In the genomic region with DNA sequence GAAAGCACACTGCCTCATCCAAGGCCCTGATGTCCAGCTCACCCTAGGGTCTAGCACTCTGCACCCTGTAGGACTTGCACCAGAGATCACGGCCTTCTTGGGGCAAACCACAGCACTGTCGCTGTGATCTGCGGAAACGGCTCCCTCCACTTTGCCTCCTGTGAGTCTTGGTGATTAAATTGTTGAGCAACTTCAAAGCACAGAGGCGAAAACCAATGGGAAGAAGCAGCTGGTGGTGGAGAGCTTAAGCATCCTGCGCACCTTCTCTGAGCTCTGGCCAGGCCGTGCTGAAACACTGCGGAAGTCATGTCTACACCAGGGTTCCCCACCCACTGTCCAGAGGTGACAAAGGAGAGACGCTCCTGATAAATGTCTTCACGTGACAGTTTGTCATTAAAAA, we compare ENCODE assay signal across 23 cellular contexts.
"Had no signal": no experiment of that assay in that cellular context is flagged by ENCODE, and none has a peak within 500 bp of the region (broad histone marks: within the 10 kb centered on the region; RNA-seq: fewer than 3 reads in every experiment).

No MANE protein-coding gene starts in this region.

- DNase-seq: activated CD4-positive, alpha-beta T cell treated with anti-CD3 and anti-CD28 coated beads for 1 hour; activated CD4-positive, alpha-beta T cell treated with anti-CD3 and anti-CD28 coated beads, Interleukin-2, amount 50 U/mL, for 4 hours; activated effector memory CD4-positive, alpha-beta T cell treated with Interleukin-2 at 50 U/mL for 16 hours; activated naive CD4-positive, alpha-beta T cell treated with anti-CD3 and anti-CD28 coated beads for 36 hours; activated naive CD8-positive, alpha-beta T cell treated with anti-CD3 and anti-CD28 coated beads, Interleukin-2, amount 10 ng/mL, durations not matched to agents 7 days and 5 days; activated T-cell treated with anti-CD3 and anti-CD28 coated beads, Interleukin-2, amount 50 U/mL, for 72 hours; amniotic stem cell; effector memory CD4-positive, alpha-beta T cell; hippocampal formation; left ventricle myocardium inferior; midbrain; natural killer cell; posterior cingulate gyrus; small intestine; stimulated activated CD4-positive, alpha-beta T cell treated with anti-CD3 and anti-CD28 coated beads, Interleukin-2, amount 100 ng/mL, for 24 hours; stomach; WERI-Rb-1 had no signal

- H3K27me3 ChIP-seq: breast epithelium, stomach, suprapubic skin, tibial nerve had no signal

- H3K4me1 Mint-ChIP-seq: central memory CD8-positive, alpha-beta T cell had no signal

- H3K4me1 ChIP-seq: breast epithelium had no signal

- H3K9me3 ChIP-seq: breast epithelium, left ventricle myocardium inferior, stomach, suprapubic skin, tibial nerve had no signal

- H3K4me3 Mint-ChIP-seq: activated naive CD4-positive, alpha-beta T cell treated with anti-CD3 and anti-CD28 coated beads for 36 hours; activated naive CD8-positive, alpha-beta T cell treated with anti-CD3 and anti-CD28 coated beads, Interleukin-2, amount 10 ng/mL, durations not matched to agents 7 days and 5 days; activated T-cell treated with anti-CD3 and anti-CD28 coated beads, Interleukin-2, amount 50 U/mL, for 72 hours; central memory CD8-positive, alpha-beta T cell; natural killer cell; stimulated activated memory B cell treated with anti-CD40 and anti-IgM and Interleukin-4, amounts not matched to agents 10 μg/mL and 1 μg/mL and 100 μg/mL, for 72 hours; T-helper 2 cell treated with Interferon-gamma antibody and Interleukin-4, amounts not matched to agents 5 μg/mL and 100 μg/mL, for 36 hours had no signal

- H3K9me3 Mint-ChIP-seq: activated naive CD4-positive, alpha-beta T cell treated with anti-CD3 and anti-CD28 coated beads for 36 hours; activated naive CD8-positive, alpha-beta T cell treated with anti-CD3 and anti-CD28 coated beads, Interleukin-2, amount 10 ng/mL, durations not matched to agents 7 days and 5 days; activated T-cell treated with anti-CD3 and anti-CD28 coated beads, Interleukin-2, amount 50 U/mL, for 72 hours; central memory CD8-positive, alpha-beta T cell; natural killer cell; stimulated activated memory B cell treated with anti-CD40 and anti-IgM and Interleukin-4, amounts not matched to agents 10 μg/mL and 1 μg/mL and 100 μg/mL, for 72 hours; T-helper 2 cell treated with Interferon-gamma antibody and Interleukin-4, amounts not matched to agents 5 μg/mL and 100 μg/mL, for 36 hours had no signal

- H3K27ac ChIP-seq: breast epithelium, left ventricle myocardium inferior, stomach, suprapubic skin, tibial nerve, WERI-Rb-1 had no signal

- H3K36me3 Mint-ChIP-seq: activated naive CD8-positive, alpha-beta T cell treated with anti-CD3 and anti-CD28 coated beads, Interleukin-2, amount 10 ng/mL, durations not matched to agents 7 days and 5 days; natural killer cell; stimulated activated memory B cell treated with anti-CD40 and anti-IgM and Interleukin-4, amounts not matched to agents 10 μg/mL and 1 μg/mL and 100 μg/mL, for 72 hours had no signal

- H3K4me3 ChIP-seq: breast epithelium, left ventricle myocardium inferior, stomach, suprapubic skin, tibial nerve had no signal

- H3K27ac Mint-ChIP-seq: activated naive CD4-positive, alpha-beta T cell treated with anti-CD3 and anti-CD28 coated beads for 36 hours; activated naive CD8-positive, alpha-beta T cell treated with anti-CD3 and anti-CD28 coated beads, Interleukin-2, amount 10 ng/mL, durations not matched to agents 7 days and 5 days; activated T-cell treated with anti-CD3 and anti-CD28 coated beads, Interleukin-2, amount 50 U/mL, for 72 hours; natural killer cell; stimulated activated memory B cell treated with anti-CD40 and anti-IgM and Interleukin-4, amounts not matched to agents 10 μg/mL and 1 μg/mL and 100 μg/mL, for 72 hours; T-helper 2 cell treated with Interferon-gamma antibody and Interleukin-4, amounts not matched to agents 5 μg/mL and 100 μg/mL, for 36 hours had no signal

- H3K27me3 Mint-ChIP-seq: activated naive CD8-positive, alpha-beta T cell treated with anti-CD3 and anti-CD28 coated beads, Interleukin-2, amount 10 ng/mL, durations not matched to agents 7 days and 5 days; central memory CD8-positive, alpha-beta T cell; stimulated activated memory B cell treated with anti-CD40 and anti-IgM and Interleukin-4, amounts not matched to agents 10 μg/mL and 1 μg/mL and 100 μg/mL, for 72 hours had no signal

- H3K36me3 ChIP-seq: breast epithelium, left ventricle myocardium inferior, stomach, suprapubic skin, tibial nerve, WERI-Rb-1 had no signal
